ENCODE assay signal across 9 cellular contexts in genomic region chr15:77066961-77067690, GRCh38. TPM values are rescaled to one million over a fixed set of nuclear protein-coding genes. Genes with fewer than 3 reads are reported as not detected.
DNase-seq lines count a peak whose midpoint lies in the region; ATAC-seq, FAIRE-seq and TF ChIP-seq lines count a peak whose summit lies in the region.
"Had no signal": no experiment of that assay in that cellular context is flagged by ENCODE, and none has a peak within 500 bp of the region (broad histone marks: within the 10 kb centered on the region; RNA-seq: fewer than 3 reads in every experiment).

No MANE protein-coding gene starts in this region.

- H3K27ac ChIP-seq in A549, result 0 out of 6 replicates have a peak overlapping the region, but pooled peaks of 1 of the 2 experiments have one; percentile 10
- peak overlapping the region; percentile 45 for H3K27ac ChIP-seq in VCaP
- H3K27ac ChIP-seq in lower lobe of right lung, result peak overlapping the region; percentile 95

- no peaks in the 10 kb centered on the region for H3K36me3 ChIP-seq in lower lobe of right lung

- DNase-seq in A549 (ENCODE audit: low read depth in 1 of 2, low spot score in 1 of 2), result peak in 1 of 2 experiments; percentile 85
- DNase-seq in HuH-7 (ENCODE audit: low spot score), result peak; percentile 61
- DNase-seq in lower lobe of right lung, result no peak
- no peak for DNase-seq in anterior cingulate cortex (lab: John Stamatoyannopoulos, UW)
- DNase-seq in NCI-H128 (lab: John Stamatoyannopoulos, UW; ENCODE audit: unreplicated experiment), result no peak
- no peak for DNase-seq in GM03348 (ENCODE audit: low spot score)
- DNase-seq: NCI-H2107 had no signal

- peak; percentile 32 for FAIRE-seq in A549 (lab: Jason Lieb, UNC)

- no peak for TF ChIP-seq RAD21 in A549 (conservative IDR thresholded peaks at IDR 0.05 in 1 of 2, IDR thresholded peaks at IDR 0.05 in 1 of 2)

- H3K4me2 ChIP-seq in A549, result peak overlapping the region; percentile 64

- H3K4me3 ChIP-seq in A549 (no peak overlapping the region), lower lobe of right lung (no peak overlapping the region)

- no peaks in the 10 kb centered on the region for H3K27me3 ChIP-seq in lower lobe of right lung (ENCODE audit: low read depth)

- no peak for TF ChIP-seq EP300 in A549 (IDR thresholded peaks at IDR 0.05)

- POLR2A ChIA-PET in A549 (lab: Yijun Ruan, JAX), result no interaction called here

- no peak for TF ChIP-seq POLR2A in A549 (IDR thresholded peaks at IDR 0.05; ENCODE audit: low read length)

- CTCF ChIA-PET in A549 (lab: Yijun Ruan, JAX), result interaction anchor here (1.5 kb wide), 1 partner anchor 9 kb away, joined by 5 read pairs; no protein-coding TSS in a partner anchor

- TF ChIP-seq CTCF in A549 (IDR thresholded peaks at IDR 0.05) (no peak), VCaP (conservative IDR thresholded peaks at IDR 0.05) (no peak), lower lobe of right lung (IDR thresholded peaks at IDR 0.05) (no peak)

- peak in 1 of 2 experiments; percentile 58; a peak in 3 of 6 replicates for ATAC-seq in A549
- ATAC-seq in lower lobe of right lung, result peak; percentile 59 to 66
- ATAC-seq in GM21576 (IDR thresholded peaks at IDR 0.05; ENCODE audit: unreplicated experiment), result no peak

- intact Hi-C loops in lower lobe of right lung (cut with DNase I), result no loop called here

- 83% methylated on average over 4 of the region's 4 CpGs for WGBS in A549 (ENCODE audit: missing lambda C conversion rate)

- no peaks in the 10 kb centered on the region for H3K9me3 ChIP-seq in A549
- H3K9me3 ChIP-seq in lower lobe of right lung, result no peaks in the 10 kb centered on the region

- H3K4me1 ChIP-seq in A549, result peaks cover 66% of the 10 kb centered on the region
- H3K4me1 ChIP-seq in lower lobe of right lung, result peaks cover 87% of the 10 kb centered on the region

TF ChIP-seq in A549, 52 proteins besides CTCF, POLR2A, EP300 and RAD21:
- TF ChIP-seq MAZ (IDR thresholded peaks at IDR 0.05; ENCODE audit: borderline replicate concordance, low read depth, low read length), result no peak
- no peak for TF ChIP-seq ZNF302 (CRISPR knock-in tag; IDR thresholded peaks at IDR 0.05)
- no peak for TF ChIP-seq FOSL2 (IDR thresholded peaks at IDR 0.05)
- TF ChIP-seq FOSL2 (CRISPR knock-in tag; IDR thresholded peaks at IDR 0.05), result peak; percentile 84
- peak; percentile 80 for TF ChIP-seq GATA3 (IDR thresholded peaks at IDR 0.05; ENCODE audit: borderline replicate concordance)
- peak in 1 of 2 experiments; percentile 36; a peak in 1 of 5 replicates for TF ChIP-seq JUN (IDR thresholded peaks at IDR 0.05)
- 0 out of 2 replicates have a peak, but pooled peaks have one; percentile 17 for TF ChIP-seq FOSB (CRISPR knock-in tag; IDR thresholded peaks at IDR 0.05)
- TF ChIP-seq CEBPB (IDR thresholded peaks at IDR 0.05), result peak; percentile 29 to 67; a peak in 3 of 4 replicates
- no peak for TF ChIP-seq NFE2L2 (conservative IDR thresholded peaks at IDR 0.05; ENCODE audit: low read length)

RNA-seq across cellular contexts. Expression of gene TSPAN3, which starts 3.8 kb away (rescaled TPM):
- polyA plus RNA-seq in A549 (2011; rRNA removed) (636 and 680 TPM in 2 replicates), A549 (2017; fragmentation: RNase III; extraction: RNeasy Plus Mini Kit Qiagen cat#74134 plus additional on column Dnase treatment) (299 to 362 TPM (median 352 TPM) in 3 replicates)
- 274 and 327 TPM in 2 replicates for polyA plus RNA-seq in A549 (2012; cell fraction: cytosol; rRNA removed)
- polyA plus RNA-seq in A549 (2012; cell fraction: nucleus; rRNA removed), result 188 and 204 TPM in 2 replicates
- polyA minus RNA-seq in A549 (2011; rRNA and poly(A)+ RNA removed), result 343 and 403 TPM in 2 replicates
- total RNA-seq in lower lobe of right lung, result 292 TPM
